In the genomic region with DNA sequence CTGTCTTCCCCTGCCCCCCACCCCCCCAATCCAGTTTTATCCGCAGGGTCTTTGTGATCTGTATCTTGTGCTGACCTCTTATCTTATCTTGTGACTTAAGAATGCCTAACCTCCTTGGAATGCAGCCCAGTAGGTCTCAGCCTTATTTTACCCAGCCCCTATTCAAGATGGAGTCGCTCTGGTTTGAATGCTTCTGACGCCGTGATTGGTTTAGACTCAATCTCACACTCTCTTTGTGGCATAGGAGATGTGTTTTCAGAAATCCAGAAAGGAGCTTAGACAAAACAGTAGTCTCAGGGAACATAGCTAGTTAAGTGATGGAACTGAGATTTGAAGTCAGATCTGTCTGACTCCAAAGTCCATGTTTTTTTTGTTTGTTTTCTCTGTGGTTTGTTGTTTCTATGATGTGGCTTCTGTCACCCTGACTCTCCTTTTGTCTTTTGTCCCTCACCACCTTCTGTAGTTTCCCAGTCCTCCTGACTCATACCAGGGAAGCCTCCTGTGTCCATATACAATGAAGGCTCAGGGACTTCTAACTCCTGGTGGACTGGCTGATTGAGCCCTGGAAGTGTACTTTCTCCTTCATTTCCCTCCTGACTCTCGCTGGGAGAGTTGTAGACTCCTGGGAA, we compare ENCODE assay signal across 17 cellular contexts. TPM values are rescaled to one million over a fixed set of nuclear protein-coding genes. Genes with fewer than 3 reads are reported as not detected.
DNase-seq lines count a peak whose midpoint lies in the region; TF ChIP-seq lines count a peak whose summit lies in the region.
"Had no signal": no experiment of that assay in that cellular context is flagged by ENCODE, and none has a peak within 500 bp of the region (broad histone marks: within the 10 kb centered on the region; RNA-seq: fewer than 3 reads in every experiment).

No MANE protein-coding gene starts in this region.

- CTCF ChIA-PET in RWPE1 (lab: Yijun Ruan, JAX), result interaction anchor here (0.9 kb wide), 1 partner anchor 211 kb away, joined by 3 read pairs; no protein-coding TSS in a partner anchor

- H3K27me3 Mint-ChIP-seq in endodermal cell (ENCODE audit: insufficient read depth), result no peaks in the 10 kb centered on the region

- H3K4me3 ChIP-seq in endodermal cell (ENCODE audit: low read length) (no peak overlapping the region), SJCRH30 (no peak overlapping the region)
- H3K4me3 ChIP-seq: BLaER1, pancreas, smooth muscle cell, upper lobe of left lung had no signal

- H3K9me3 Mint-ChIP-seq in endodermal cell, result peaks cover 2% of the 10 kb centered on the region

- no peaks in the 10 kb centered on the region for H3K36me3 Mint-ChIP-seq in endodermal cell (ENCODE audit: low read depth)

- WGBS in endodermal cell (ENCODE audit: insufficient coverage in 1 of 2, insufficient read length in 1 of 2), 2 experiments, result 53 to 56% methylated on average over 2 to 5 of the region's 5 CpGs

- H3K36me3 ChIP-seq in endodermal cell (ENCODE audit: control insufficient read depth, insufficient read depth, low read length), result no peaks in the 10 kb centered on the region
- no peaks in the 10 kb centered on the region for H3K36me3 ChIP-seq in SJCRH30
- H3K36me3 ChIP-seq: BLaER1, pancreas, upper lobe of left lung had no signal

- no peak overlapping the region for H3K27ac ChIP-seq in endodermal cell (ENCODE audit: low read depth, low read length)
- H3K27ac ChIP-seq in SJCRH30, result no peak overlapping the region
- no peak overlapping the region for H3K27ac ChIP-seq in RWPE1
- H3K27ac ChIP-seq: BLaER1, pancreas, upper lobe of left lung had no signal

- peaks cover 34% of the 10 kb centered on the region for H3K4me1 Mint-ChIP-seq in endodermal cell

- H3K9ac ChIP-seq in endodermal cell (ENCODE audit: extremely low read depth, low read length, poor library complexity, severe bottlenecking), result peak overlapping the region; percentile 29
- H3K9ac ChIP-seq: BLaER1 had no signal

- peak; percentile 63 for DNase-seq in ELR (ENCODE audit: low read depth)
- DNase-seq in LHCN-M2 (ENCODE audit: low read depth), result peak; percentile 63
- peak; percentile 63 for DNase-seq in endodermal cell
- DNase-seq in renal cortical epithelial cell (ENCODE audit: low read depth), result peak; percentile 69
- no peak for DNase-seq in SJCRH30
- no peak for DNase-seq in RWPE1 (ENCODE audit: low spot score)
- no peak for DNase-seq in GM20000 (ENCODE audit: low spot score)
- no peak for DNase-seq in stimulated activated CD8-positive, alpha-beta memory T cell treated with anti-CD3 and anti-CD28 coated beads, Interleukin-4, amount 100 ng/mL, for 48 hours
- DNase-seq: activated T-cell treated with anti-CD3 and anti-CD28 coated beads, Interleukin-2, amount 50 U/mL, for 1 hour; caudate nucleus; DMS 273 treated with DMSO at 0.1 percent for 48 hours; effector CD8-positive, alpha-beta T cell; left colon; pancreas; upper lobe of left lung had no signal

- H3K9me3 ChIP-seq in endodermal cell (ENCODE audit: control insufficient read depth, low read length) (peaks cover 9% of the 10 kb centered on the region), SJCRH30 (replicated peaks) (no peaks in the 10 kb centered on the region)
- H3K9me3 ChIP-seq: pancreas, upper lobe of left lung had no signal

- H3K27ac Mint-ChIP-seq in endodermal cell, result peak overlapping the region; percentile 99

- H3K4me1 ChIP-seq in endodermal cell (ENCODE audit: control insufficient read depth, insufficient read depth, low read length), result peaks cover 14% of the 10 kb centered on the region
- no peaks in the 10 kb centered on the region for H3K4me1 ChIP-seq in SJCRH30
- H3K4me1 ChIP-seq: BLaER1, pancreas, upper lobe of left lung had no signal

- H3K4me3 Mint-ChIP-seq in endodermal cell, result peak overlapping the region; percentile 21

- H3K27me3 ChIP-seq in endodermal cell (ENCODE audit: control insufficient read depth, insufficient read depth, low read length, poor library complexity, severe bottlenecking) (no peaks in the 10 kb centered on the region), SJCRH30 (0 out of 2 replicates have a peak, but pooled peaks cover 2% of the 10 kb centered on the region)
- H3K27me3 ChIP-seq: BLaER1, pancreas, upper lobe of left lung had no signal

- no peak for TF ChIP-seq CTCF in endodermal cell (conservative IDR thresholded peaks at IDR 0.05)
- no peak for TF ChIP-seq CTCF in RWPE1 (conservative IDR thresholded peaks at IDR 0.05; ENCODE audit: low read depth)
- no peak for TF ChIP-seq CTCF in GM20000 (IDR thresholded peaks at IDR 0.05; ENCODE audit: extremely low read depth, missing control alignments)

- POLR2A ChIA-PET in RWPE1 (lab: Yijun Ruan, JAX; ENCODE audit: low non-redundant PET), result no interaction called here

RNA-seq across cellular contexts. Expression of gene USP24, which starts 18.1 kb away (rescaled TPM):
- 21.4 and 23.7 TPM in 2 replicates for total RNA-seq in LHCN-M2 (2014; rRNA removed)
- polyA plus RNA-seq in LHCN-M2 (2012), result 6.7 TPM
- total RNA-seq in endodermal cell, result 10 to 100 TPM; 68.2 to 71.5 TPM
- 24.7 TPM for polyA plus RNA-seq in endodermal cell (2013, experiment 1 of 2)
- 24.5 TPM for polyA plus RNA-seq in endodermal cell (2013, experiment 2 of 2)
- 44.8 and 79.9 TPM in 2 replicates for total RNA-seq in renal cortical epithelial cell
- 43.6 and 46.2 TPM in 2 replicates for total RNA-seq in SJCRH30 (2014; rRNA removed; shearing (Covaris generic))

Comparison
In these comparisons a context has a peak if more than half of its experiments do, and no peak if none do; other contexts are left out.
1. DNase-seq: peak in ELR (single experiment), LHCN-M2 (single experiment), endodermal cell (single experiment) and renal cortical epithelial cell (single experiment); none in SJCRH30 (0 of 2), RWPE1 (single experiment), GM20000 (single experiment) and stimulated activated CD8-positive, alpha-beta memory T cell treated with anti-CD3 and anti-CD28 coated beads, Interleukin-4, amount 100 ng/mL, for 48 hours (single experiment).